ENCODE assay signal across 1 cellular context in genomic region chr3:183553263-183554026, GRCh38.
TF ChIP-seq lines count a peak whose summit lies in the region.

No MANE protein-coding gene starts in this region.

TF ChIP-seq in H1, 55 proteins besides CTCF, POLR2A, EP300 and RAD21 (continued from another document):
- TF ChIP-seq ATF2 (IDR thresholded peaks at IDR 0.05; ENCODE audit: low read length) (no peak), ASH2L (IDR thresholded peaks at IDR 0.05; ENCODE audit: low read length) (no peak), RNF2 (IDR thresholded peaks at IDR 0.05; ENCODE audit: borderline replicate concordance, low read depth, low read length, missing control alignments, poor library complexity, severe bottlenecking) (no peak), RXRA (IDR thresholded peaks at IDR 0.05; ENCODE audit: insufficient read depth, low read depth, low read length) (no peak), SAP30 (IDR thresholded peaks at IDR 0.05; ENCODE audit: insufficient read depth, insufficient replicate concordance, low read length) (no peak)
